Comparison of ENCODE assay signal across 17 cellular contexts in genomic region chr15:65948352-65948751, GRCh38.
DNase-seq lines count a peak whose midpoint lies in the region; ATAC-seq, FAIRE-seq and TF ChIP-seq lines count a peak whose summit lies in the region.
"Had no signal": no experiment of that assay in that cellular context is flagged by ENCODE, and none has a peak within 500 bp of the region (broad histone marks: within the 10 kb centered on the region; RNA-seq: fewer than 3 reads in every experiment).

No MANE protein-coding gene starts in this region.

- intact Hi-C loops in activated T-helper 2 cell treated with anti-CD3 and anti-CD28 coated beads, Interferon-gamma antibody, Interleukin-2, Interleukin-4, amounts not matched to agents 10 μg/mL and 5 μg/mL and 100 μg/mL, durations not matched to agents 14 hours and 24 hours and 36 hours (cut with micrococcal nuclease), result no loop called here

- peak; percentile 52 for FAIRE-seq in urothelium cell line (lab: Jason Lieb, UNC)
- FAIRE-seq: D721Med, GM18507, H54 had no signal

- H3K36me3 Mint-ChIP-seq in activated T-helper 2 cell treated with anti-CD3 and anti-CD28 coated beads, Interferon-gamma antibody, Interleukin-2, Interleukin-4, amounts not matched to agents 10 μg/mL and 5 μg/mL and 100 μg/mL, durations not matched to agents 14 hours and 24 hours and 36 hours (ENCODE audit: low read depth), result no peaks in the 10 kb centered on the region
- H3K36me3 Mint-ChIP-seq: CD14-positive monocyte; CD8-positive, alpha-beta T cell had no signal

- H3K4me3 Mint-ChIP-seq in activated T-helper 2 cell treated with anti-CD3 and anti-CD28 coated beads, Interferon-gamma antibody, Interleukin-2, Interleukin-4, amounts not matched to agents 10 μg/mL and 5 μg/mL and 100 μg/mL, durations not matched to agents 14 hours and 24 hours and 36 hours (ENCODE audit: low read depth), result no peak overlapping the region
- H3K4me3 Mint-ChIP-seq: CD14-positive monocyte; CD8-positive, alpha-beta T cell had no signal

- no peaks in the 10 kb centered on the region for H3K9me3 Mint-ChIP-seq in activated T-helper 2 cell treated with anti-CD3 and anti-CD28 coated beads, Interferon-gamma antibody, Interleukin-2, Interleukin-4, amounts not matched to agents 10 μg/mL and 5 μg/mL and 100 μg/mL, durations not matched to agents 14 hours and 24 hours and 36 hours
- H3K9me3 Mint-ChIP-seq: CD14-positive monocyte; CD8-positive, alpha-beta T cell had no signal

- H3K27ac Mint-ChIP-seq in activated T-helper 2 cell treated with anti-CD3 and anti-CD28 coated beads, Interferon-gamma antibody, Interleukin-2, Interleukin-4, amounts not matched to agents 10 μg/mL and 5 μg/mL and 100 μg/mL, durations not matched to agents 14 hours and 24 hours and 36 hours, result no peak overlapping the region
- H3K27ac Mint-ChIP-seq: CD14-positive monocyte; CD8-positive, alpha-beta T cell had no signal

- peaks cover 2% of the 10 kb centered on the region for H3K4me1 Mint-ChIP-seq in activated T-helper 2 cell treated with anti-CD3 and anti-CD28 coated beads, Interferon-gamma antibody, Interleukin-2, Interleukin-4, amounts not matched to agents 10 μg/mL and 5 μg/mL and 100 μg/mL, durations not matched to agents 14 hours and 24 hours and 36 hours (ENCODE audit: low read depth)
- H3K4me1 Mint-ChIP-seq: CD14-positive monocyte had no signal

- peaks cover 15% of the 10 kb centered on the region for H3K27me3 Mint-ChIP-seq in activated T-helper 2 cell treated with anti-CD3 and anti-CD28 coated beads, Interferon-gamma antibody, Interleukin-2, Interleukin-4, amounts not matched to agents 10 μg/mL and 5 μg/mL and 100 μg/mL, durations not matched to agents 14 hours and 24 hours and 36 hours (ENCODE audit: low read depth)

- DNase-seq in DMS53 treated with DMSO at 0.1 percent for 48 hours (lab: John Stamatoyannopoulos, UW; ENCODE audit: unreplicated experiment) (peak; percentile 5), left lobe of liver (ENCODE audit: low spot score) (no peak), urothelium cell line (ENCODE audit: low spot score) (no peak)
- no peak for DNase-seq in activated T-helper 2 cell treated with anti-CD3 and anti-CD28 coated beads, Interferon-gamma antibody, Interleukin-2, Interleukin-4, amounts not matched to agents 10 μg/mL and 5 μg/mL and 100 μg/mL, durations not matched to agents 14 hours and 24 hours and 36 hours (ENCODE audit: low spot score)
- DNase-seq: CD8-positive, alpha-beta T cell; COR-L47; DMS153; GF-D8; GM23248 had no signal

- TF ChIP-seq CTCF in VCaP (conservative IDR thresholded peaks at IDR 0.05), result no peak

- H3K27ac ChIP-seq in VCaP, result peak overlapping the region; percentile 25; the same call in 1 of the 2 replicates
- H3K27ac ChIP-seq: GM23248 had no signal

- ATAC-seq in left lobe of liver (peak; percentile 86), HG03139 (IDR thresholded peaks at IDR 0.05; ENCODE audit: unreplicated experiment) (no peak), GM21619 (IDR thresholded peaks at IDR 0.05; ENCODE audit: unreplicated experiment) (no peak)
- ATAC-seq: CD8-positive, alpha-beta T cell; HCT116 had no signal
